In genomic region chr12:132289356-132290202, GRCh38 we compare ENCODE assay signal across 27 cellular contexts. TPM values are rescaled to one million over a fixed set of nuclear protein-coding genes. Genes with fewer than 3 reads are reported as not detected.
A peak's percentile ranks its signal among the peaks of the same experiment; 100 is the strongest.
DNase-seq lines count a peak whose midpoint lies in the region; ATAC-seq and TF ChIP-seq lines count a peak whose summit lies in the region.
"Had no signal": no experiment of that assay in that cellular context is flagged by ENCODE, and none has a peak within 500 bp of the region (broad histone marks: within the 10 kb centered on the region; RNA-seq: fewer than 3 reads in every experiment).

No MANE protein-coding gene starts in this region.

- peak overlapping the region in 29 of 59 donors; percentile 4 to 89 (median 43) for H3K27ac ChIP-seq in dorsolateral prefrontal cortex
- H3K27ac ChIP-seq in body of pancreas = no peak overlapping the region
- H3K27ac ChIP-seq in Peyer's patch = no peak overlapping the region
- H3K27ac ChIP-seq: brain microvascular endothelial cell, left lung, parathyroid adenoma, tibial artery had no signal

- peaks cover 7% of the 10 kb centered on the region for H3K4me1 ChIP-seq in body of pancreas
- H3K4me1 ChIP-seq in Peyer's patch = peaks cover 0 to 11% (median 0%) of the 10 kb centered on the region in 4 donors
- H3K4me1 ChIP-seq: left lung had no signal

- H3K27me3 ChIP-seq in MG63 = peaks cover 13% of the 10 kb centered on the region
- peaks cover 0 to 48% (median 4%) of the 10 kb centered on the region in 45 donors for H3K27me3 ChIP-seq in dorsolateral prefrontal cortex
- peaks cover 0 to 24% of the 10 kb centered on the region in 2 donors for H3K27me3 ChIP-seq in body of pancreas
- H3K27me3 ChIP-seq in Peyer's patch = no peaks in the 10 kb centered on the region

- no peak overlapping the region for H3K4me3 ChIP-seq in MG63
- H3K4me3 ChIP-seq in dorsolateral prefrontal cortex = peak overlapping the region in 5 of 59 donors; percentile 1 to 25 (median 9)
- no peak overlapping the region for H3K4me3 ChIP-seq in body of pancreas
- no peak overlapping the region for H3K4me3 ChIP-seq in Peyer's patch
- H3K4me3 ChIP-seq: left lung, tibial artery had no signal

- ATAC-seq in body of pancreas (no peak), GM19463 (IDR thresholded peaks at IDR 0.05; ENCODE audit: unreplicated experiment) (no peak)
- ATAC-seq: activated naive CD8-positive, alpha-beta T cell treated with anti-CD3 and anti-CD28 coated beads, Interleukin-2, amount 50 U/mL, for 24 hours; left lung; naive thymus-derived CD4-positive, alpha-beta T cell; right cardiac atrium; stimulated activated naive CD8-positive, alpha-beta T cell treated with anti-CD3 and anti-CD28 coated beads, Interleukin-15, Interleukin-2, amounts not matched to agents 100 U/mL and 50 U/mL, for 24 hours had no signal

- TF ChIP-seq POLR2A in body of pancreas (IDR thresholded peaks at IDR 0.05) = no peak
- TF ChIP-seq POLR2A in Peyer's patch (IDR thresholded peaks at IDR 0.05) = no peak

- H3K36me3 ChIP-seq in MG63 = no peaks in the 10 kb centered on the region
- no peaks in the 10 kb centered on the region for H3K36me3 ChIP-seq in body of pancreas (replicated peaks in 1 of 2; ENCODE audit: insufficient read depth in 1 of 2, low read depth in 2 of 2)
- no peaks in the 10 kb centered on the region for H3K36me3 ChIP-seq in Peyer's patch
- H3K36me3 ChIP-seq: brain microvascular endothelial cell, left lung, tibial artery had no signal

- 20 to 42% methylated on average over 4 to 19 of the region's 19 CpGs for WGBS in body of pancreas, 2 donors

- TF ChIP-seq CTCF in dorsolateral prefrontal cortex (IDR thresholded peaks at IDR 0.05 in 54 of 56, conservative IDR thresholded peaks at IDR 0.05 in 2 of 56; ENCODE audit: low read depth in 1 of 56, partially characterized antibody in 56 of 56) (no peak), body of pancreas (IDR thresholded peaks at IDR 0.05) (no peak), Peyer's patch (IDR thresholded peaks at IDR 0.05) (no peak)

- intact Hi-C loops in dorsolateral prefrontal cortex (cut with DNase I) = no loop called here
- intact Hi-C loops in body of pancreas (cut with DNase I) = no loop called here

- DNase-seq in DMS79 treated with DMSO at 0.1 percent for 48 hours (lab: John Stamatoyannopoulos, UW) = peak; percentile 55
- peak; percentile 62 for DNase-seq in MG63
- DNase-seq in dorsolateral prefrontal cortex = peak in 6 of 10 donors; percentile 27 to 73 (median 53)
- DNase-seq in occipital lobe (lab: John Stamatoyannopoulos, UW) = peak; percentile 36
- no peak for DNase-seq in body of pancreas
- DNase-seq in Peyer's patch = no peak
- DNase-seq: activated CD4-positive, alpha-beta memory T cell treated with anti-CD3 and anti-CD28 coated beads for 36 hours; activated CD8-positive, alpha-beta memory T cell treated with anti-CD3 and anti-CD28 coated beads, Interleukin-2, amount 50 U/mL, for 48 hours; activated naive CD8-positive, alpha-beta T cell treated with anti-CD3 and anti-CD28 coated beads, Interleukin-2, amount 50 U/mL, for 24 hours; brain microvascular endothelial cell; effector memory CD4-positive, alpha-beta T cell; foreskin fibroblast; naive thymus-derived CD4-positive, alpha-beta T cell; NCI-H1105; NCI-H2029; NCI-H345; NCI-H774; stimulated activated CD4-positive, alpha-beta T cell treated with anti-CD3 and anti-CD28 coated beads, Interleukin-12 subunit alpha, Interleukin-12 subunit beta, amount 100 ng/mL, for 4 hours; stimulated activated naive CD8-positive, alpha-beta T cell treated with anti-CD3 and anti-CD28 coated beads, Interleukin-15, Interleukin-2, amounts not matched to agents 100 U/mL and 50 U/mL, for 24 hours; T1000; tibial artery had no signal

- H3K9me3 ChIP-seq in MG63 = 0 out of 2 replicates have a peak, but pooled peaks cover 2% of the 10 kb centered on the region
- no peaks in the 10 kb centered on the region for H3K9me3 ChIP-seq in body of pancreas
- no peaks in the 10 kb centered on the region for H3K9me3 ChIP-seq in Peyer's patch
- H3K9me3 ChIP-seq: left lung, tibial artery had no signal

RNA-seq across cellular contexts. Expression of gene GALNT9, which starts 39.8 kb away (rescaled TPM):
- total RNA-seq in MG63 (2014; rRNA removed; shearing (Covaris generic); ENCODE audit: low replicate concordance) = 3.3 and 5.5 TPM in 2 replicates
- total RNA-seq in dorsolateral prefrontal cortex (100 to 1,000 TPM in 37 of 120 experiments, 10 to 100 TPM in 83; 22.8 to 134 (median 90.1) TPM), occipital lobe (1.4 TPM), body of pancreas (not detected), Peyer's patch (not detected)
- total RNA-seq: activated T-helper 2 cell treated with anti-CD3 and anti-CD28 coated beads, Interferon-gamma antibody, Interleukin-2, Interleukin-4, amounts not matched to agents 10 μg/mL and 5 μg/mL and 100 μg/mL, durations not matched to agents 14 hours and 24 hours and 36 hours; naive thymus-derived CD4-positive, alpha-beta T cell; Right ventricle myocardium superior had no signal

Comparison
In these comparisons a context has a peak if more than half of its experiments do, and no peak if none do; other contexts are left out.
1. DNase-seq: peak in DMS79 treated with DMSO at 0.1 percent for 48 hours (single experiment), MG63 (single experiment), dorsolateral prefrontal cortex (6 of 10) and occipital lobe (single experiment); none in body of pancreas (0 of 4) and Peyer's patch (0 of 3).